9 cellular contexts compared by ENCODE assay signal in the genomic region with DNA sequence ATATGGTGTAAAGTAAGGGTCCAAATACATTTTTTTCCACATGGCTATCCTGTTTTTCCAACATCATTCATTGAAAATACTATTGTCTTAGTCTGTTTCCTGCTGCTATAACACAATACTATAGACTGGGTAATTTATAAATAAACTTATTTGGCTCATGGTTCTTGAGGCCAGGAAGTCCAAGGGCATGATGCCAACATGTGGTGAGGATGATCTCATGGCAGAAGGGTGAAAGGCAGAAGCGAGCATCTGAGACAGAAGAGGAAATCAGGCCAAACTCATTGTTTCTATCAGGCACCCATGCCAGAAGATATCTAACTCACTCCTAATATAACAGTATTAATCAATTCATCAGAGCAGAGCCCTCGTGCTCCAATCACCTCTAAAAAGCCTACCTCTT. TPM values are rescaled to one million over a fixed set of nuclear protein-coding genes. Genes with fewer than 3 reads are reported as not detected.
DNase-seq lines count a peak whose midpoint lies in the region; ATAC-seq and TF ChIP-seq lines count a peak whose summit lies in the region.
"Had no signal": no experiment of that assay in that cellular context is flagged by ENCODE, and none has a peak within 500 bp of the region (broad histone marks: within the 10 kb centered on the region; RNA-seq: fewer than 3 reads in every experiment).

No MANE protein-coding gene starts in this region.

- ATAC-seq in GM19397 (IDR thresholded peaks at IDR 0.05; ENCODE audit: unreplicated experiment) (no peak), HG03108 (IDR thresholded peaks at IDR 0.05; ENCODE audit: unreplicated experiment) (no peak), HG02571 (IDR thresholded peaks at IDR 0.05; ENCODE audit: unreplicated experiment) (no peak)

- no peak for TF ChIP-seq CTCF in fibroblast of villous mesenchyme (IDR thresholded peaks at IDR 0.05; ENCODE audit: insufficient read depth, low read depth, low read length)

- no peak overlapping the region for H3K4me3 ChIP-seq in fibroblast of villous mesenchyme (ENCODE audit: low read depth, low read length)

- DNase-seq in A172 (ENCODE audit: low spot score), result peak; percentile 70
- DNase-seq in GM03348 (ENCODE audit: low spot score), result peak; percentile 37
- DNase-seq in T-helper 22 cell (ENCODE audit: low read depth), result peak; percentile 7
- DNase-seq in fibroblast of villous mesenchyme (ENCODE audit: low read depth), result peak; percentile 43
- no peak for DNase-seq in NCI-H1417 treated with DMSO at 0.1 percent for 48 hours (lab: John Stamatoyannopoulos, UW)
- DNase-seq: DND-41 had no signal

RNA-seq across cellular contexts. Expression of a gene that starts 42.6 kb away (rescaled TPM):
- not detected in 2 replicates for total RNA-seq in A172 (2014; rRNA removed; shearing (Covaris generic))
- total RNA-seq in fibroblast of villous mesenchyme, result under 0.01 and 0.32 TPM in 2 replicates
